30 cellular contexts compared by ENCODE assay signal in genomic region chr9:70170151-70170795, GRCh38.
DNase-seq lines count a peak whose midpoint lies in the region; ATAC-seq, FAIRE-seq and TF ChIP-seq lines count a peak whose summit lies in the region.
"Had no signal": no experiment of that assay in that cellular context is flagged by ENCODE, and none has a peak within 500 bp of the region (broad histone marks: within the 10 kb centered on the region; RNA-seq: fewer than 3 reads in every experiment).

No MANE protein-coding gene starts in this region.

- no peak overlapping the region for H3K4me3 Mint-ChIP-seq in CD8-positive, alpha-beta T cell
- no peak overlapping the region for H3K4me3 Mint-ChIP-seq in activated CD4-positive, alpha-beta T cell treated with anti-CD3 and anti-CD28 coated beads for 36 hours
- H3K4me3 Mint-ChIP-seq: CD4-positive, alpha-beta T cell; H9 had no signal

- H3K27me3 Mint-ChIP-seq in CD8-positive, alpha-beta T cell (ENCODE audit: low read depth), result no peaks in the 10 kb centered on the region
- H3K27me3 Mint-ChIP-seq in activated CD4-positive, alpha-beta T cell treated with anti-CD3 and anti-CD28 coated beads for 36 hours, result no peaks in the 10 kb centered on the region
- H3K27me3 Mint-ChIP-seq: CD4-positive, alpha-beta T cell had no signal

- no peaks in the 10 kb centered on the region for H3K79me1 ChIP-seq in IMR-90 (ENCODE audit: low read depth in 1 of 2, low read length in 2 of 2)

- in situ Hi-C loops in G401 (cut with HindIII; ENCODE audit: low sequenced_read_pairs) (no loop called here), IMR-90 (cut with MboI; ENCODE audit: low sequenced_read_pairs) (no loop called here)

- H4K8ac ChIP-seq in IMR-90 (ENCODE audit: low read depth in 2 of 2, low read length in 2 of 2), result no peak overlapping the region

- no peak overlapping the region for H3K27ac Mint-ChIP-seq in CD8-positive, alpha-beta T cell
- no peak overlapping the region for H3K27ac Mint-ChIP-seq in activated CD4-positive, alpha-beta T cell treated with anti-CD3 and anti-CD28 coated beads for 36 hours
- H3K27ac Mint-ChIP-seq: CD4-positive, alpha-beta T cell had no signal

- no peak overlapping the region for H3K23ac ChIP-seq in IMR-90 (ENCODE audit: low read depth, low read length)

- H3K9ac ChIP-seq in IMR-90 (ENCODE audit: low read depth, low read length), result no peak overlapping the region
- H3K9ac ChIP-seq: BLaER1 treated with 17β-estradiol and CSF1 and Interleukin-3, amounts not matched to agents 10 nM and 100 nM had no signal

- no peak overlapping the region for H4K5ac ChIP-seq in IMR-90 (ENCODE audit: low read depth, low read length)

- no peak overlapping the region for H2BK5ac ChIP-seq in IMR-90 (ENCODE audit: low read depth, low read length, poor library complexity, severe bottlenecking)

- H3K18ac ChIP-seq in IMR-90 (ENCODE audit: low read depth, low read length), result no peak overlapping the region

- H4K20me1 ChIP-seq in IMR-90 (ENCODE audit: insufficient read depth, low read length), result no peaks in the 10 kb centered on the region
- H4K20me1 ChIP-seq: BLaER1 treated with 17β-estradiol and CSF1 and Interleukin-3, amounts not matched to agents 10 nM and 100 nM had no signal

- POLR2A ChIA-PET in IMR-90 (lab: Charles Lee; ENCODE audit: unreplicated experiment), result no interaction called here
- POLR2A ChIA-PET in CD8-positive, alpha-beta T cell (lab: Charles Lee), result no interaction called here
- POLR2A ChIA-PET in activated CD4-positive, alpha-beta T cell treated with anti-CD3 and anti-CD28 coated beads for 36 hours (lab: Charles Lee), result no interaction called here

- no peak overlapping the region for H3K56ac ChIP-seq in IMR-90 (ENCODE audit: extremely low read depth, insufficient read depth, low read length)

- peak overlapping the region; percentile 40 for H2AFZ ChIP-seq in IMR-90 (replicated peaks; ENCODE audit: low read length, poor library complexity)

- H3K14ac ChIP-seq in IMR-90 (replicated peaks; ENCODE audit: low read depth, low read length), result no peak overlapping the region

- DNase-seq in G401 (ENCODE audit: low spot score), result peak; percentile 36
- DNase-seq in IMR-90, result no peak
- DNase-seq in bronchial epithelial cell (ENCODE audit: low read depth), result peak; percentile 10
- peak; percentile 56 for DNase-seq in middle frontal gyrus (ENCODE audit: extremely low spot score, low spot score)
- DNase-seq in NCI-H2081 treated with DMSO at 0.1 percent for 48 hours (lab: John Stamatoyannopoulos, UW), result no peak
- DNase-seq in CD8-positive, alpha-beta T cell, result no peak
- no peak for DNase-seq in activated CD4-positive, alpha-beta T cell treated with anti-CD3 and anti-CD28 coated beads for 36 hours
- DNase-seq: AML-193; CD4-positive, alpha-beta T cell; COR-L47; DMS79; EL; GF-D8; H9; Karpas-422; NCI-H1092 treated with DMSO at 0.1 percent for 48 hours; NCI-H1436; NCI-H1930; NCI-H345; NCI-H510A treated with DMSO at 0.1 percent for 48 hours; OCI-M1; SJCRH30; T-helper 2 cell had no signal

- no peaks in the 10 kb centered on the region for H3K36me3 Mint-ChIP-seq in CD8-positive, alpha-beta T cell
- no peaks in the 10 kb centered on the region for H3K36me3 Mint-ChIP-seq in activated CD4-positive, alpha-beta T cell treated with anti-CD3 and anti-CD28 coated beads for 36 hours (ENCODE audit: low read depth)

- no peak for TF ChIP-seq POLR2A in IMR-90 (IDR thresholded peaks at IDR 0.05; ENCODE audit: low read depth, low read length)

- TF ChIP-seq RAD21 in IMR-90 (IDR thresholded peaks at IDR 0.05; ENCODE audit: low read length), result no peak

- H3K4ac ChIP-seq in IMR-90 (ENCODE audit: low read depth, low read length), result no peak overlapping the region

- no peak overlapping the region for H4K91ac ChIP-seq in IMR-90 (ENCODE audit: insufficient read depth, low read depth, low read length)

- dilution Hi-C loops in IMR-90 (cut with HindIII; ENCODE audit: low sequenced_read_pairs, unreplicated experiment), result no loop called here

- no peaks in the 10 kb centered on the region for H3K9me3 Mint-ChIP-seq in CD8-positive, alpha-beta T cell
- no peaks in the 10 kb centered on the region for H3K9me3 Mint-ChIP-seq in activated CD4-positive, alpha-beta T cell treated with anti-CD3 and anti-CD28 coated beads for 36 hours (ENCODE audit: low read depth)
- H3K9me3 Mint-ChIP-seq: CD4-positive, alpha-beta T cell; H9 had no signal

- H3K9me3 ChIP-seq in IMR-90 (ENCODE audit: control insufficient read depth, insufficient read depth, low read length), result no peaks in the 10 kb centered on the region
- H3K9me3 ChIP-seq in CD8-positive, alpha-beta T cell (ENCODE audit: low read length), result no peaks in the 10 kb centered on the region
- H3K9me3 ChIP-seq: A549; BLaER1 treated with 17β-estradiol and CSF1 and Interleukin-3, amounts not matched to agents 10 nM and 100 nM; SJCRH30 had no signal

- H2AK9ac ChIP-seq in IMR-90 (replicated peaks; ENCODE audit: low read depth, low read length, poor library complexity), result no peak overlapping the region

- H3K4me1 Mint-ChIP-seq in CD8-positive, alpha-beta T cell (ENCODE audit: low read depth), result no peaks in the 10 kb centered on the region
- no peaks in the 10 kb centered on the region for H3K4me1 Mint-ChIP-seq in activated CD4-positive, alpha-beta T cell treated with anti-CD3 and anti-CD28 coated beads for 36 hours

- ATAC-seq in IMR-90 (ENCODE audit: low read depth) (no peak), GM21717 (IDR thresholded peaks at IDR 0.05; ENCODE audit: unreplicated experiment) (no peak)
- ATAC-seq in CD8-positive, alpha-beta T cell, result no peak
- no peak for ATAC-seq in activated CD4-positive, alpha-beta T cell treated with anti-CD3 and anti-CD28 coated beads for 36 hours
- ATAC-seq: A549, SK-N-SH treated with all-trans-retinoic acid at 6 μM for 48 hours had no signal

- TF ChIP-seq CTCF in IMR-90 (conservative IDR thresholded peaks at IDR 0.05; ENCODE audit: low read depth, low read length) (no peak), bronchial epithelial cell (IDR thresholded peaks at IDR 0.05; ENCODE audit: insufficient read depth, low read length, severe bottlenecking) (no peak)
- no peak for TF ChIP-seq CTCF in CD8-positive, alpha-beta T cell (IDR thresholded peaks at IDR 0.05)

- H2BK20ac ChIP-seq in IMR-90 (ENCODE audit: low read depth, low read length), result no peak overlapping the region

- FAIRE-seq in bronchial epithelial cell (lab: Jason Lieb, UNC), result no peak
- FAIRE-seq: A549, GM12892, GM19239, RCC 7860 had no signal

- no peak overlapping the region for H3K4me3 ChIP-seq in IMR-90 (ENCODE audit: insufficient read depth, low read depth, low read length)
- no peak overlapping the region for H3K4me3 ChIP-seq in bronchial epithelial cell (ENCODE audit: low read depth, low read length)
- no peak overlapping the region for H3K4me3 ChIP-seq in CD8-positive, alpha-beta T cell (ENCODE audit: low read depth, low read length)
- H3K4me3 ChIP-seq: A549; BLaER1 treated with 17β-estradiol and CSF1 and Interleukin-3, amounts not matched to agents 10 nM and 100 nM; SJCRH30 had no signal

- CTCF ChIA-PET in IMR-90 (lab: Yijun Ruan, JAX), result no interaction called here
- CTCF ChIA-PET in CD8-positive, alpha-beta T cell (lab: Charles Lee), result no interaction called here
- CTCF ChIA-PET in activated CD4-positive, alpha-beta T cell treated with anti-CD3 and anti-CD28 coated beads for 36 hours (lab: Charles Lee), result no interaction called here

- no peak overlapping the region for H2BK15ac ChIP-seq in IMR-90 (ENCODE audit: low read depth, low read length)

- no peak overlapping the region for H3K27ac ChIP-seq in IMR-90 (ENCODE audit: insufficient read depth, low read length)
- no peak overlapping the region for H3K27ac ChIP-seq in CD8-positive, alpha-beta T cell (ENCODE audit: low read depth, low read length)
- H3K27ac ChIP-seq: A549; BLaER1 treated with 17β-estradiol and CSF1 and Interleukin-3, amounts not matched to agents 10 nM and 100 nM; SJCRH30 had no signal

- H2BK120ac ChIP-seq in IMR-90 (ENCODE audit: low read depth, low read length), result no peak overlapping the region

- no peaks in the 10 kb centered on the region for H3K9me1 ChIP-seq in IMR-90 (ENCODE audit: insufficient read depth, low read length)

- intact Hi-C loops in IMR-90 (cut with micrococcal nuclease), result no loop called here
- intact Hi-C loops in CD8-positive, alpha-beta T cell (cut with DNase I, micrococcal nuclease), result no loop called here
- intact Hi-C loops in activated CD4-positive, alpha-beta T cell treated with anti-CD3 and anti-CD28 coated beads for 36 hours (cut with DNase I, micrococcal nuclease), result no loop called here

- H3K36me3 ChIP-seq in IMR-90 (ENCODE audit: control insufficient read depth, insufficient read depth, low read length) (no peaks in the 10 kb centered on the region), bronchial epithelial cell (ENCODE audit: control insufficient read depth, insufficient read depth, low read length) (no peaks in the 10 kb centered on the region)
- H3K36me3 ChIP-seq in CD8-positive, alpha-beta T cell (ENCODE audit: insufficient read depth, low read length), result no peaks in the 10 kb centered on the region
- H3K36me3 ChIP-seq: BLaER1 treated with 17β-estradiol and CSF1 and Interleukin-3, amounts not matched to agents 10 nM and 100 nM; SJCRH30 had no signal

- WGBS in IMR-90 (ENCODE audit: extremely low coverage in 2 of 2, insufficient read length in 1 of 2), 2 experiments, result 80% methylated on average over 2 of the region's 7 CpGs; no CpG with 5 or more reads in 1 of the 2 experiments

- H3K27me3 ChIP-seq in IMR-90 (ENCODE audit: control insufficient read depth, insufficient read depth, low read length) (no peaks in the 10 kb centered on the region), bronchial epithelial cell (ENCODE audit: control insufficient read depth, insufficient read depth, low read length) (no peaks in the 10 kb centered on the region)
- no peaks in the 10 kb centered on the region for H3K27me3 ChIP-seq in CD8-positive, alpha-beta T cell (ENCODE audit: insufficient read depth, low read length)
- H3K27me3 ChIP-seq: BLaER1 treated with 17β-estradiol and CSF1 and Interleukin-3, amounts not matched to agents 10 nM and 100 nM; SJCRH30 had no signal

- H2AK5ac ChIP-seq in IMR-90 (ENCODE audit: low read depth, low read length), result no peak overlapping the region

- no TSS peak for BruUV-seq in IMR-90 (replicated peaks; lab: Mats Ljungman, UMichigan)

- H3K4me1 ChIP-seq in IMR-90 (ENCODE audit: control insufficient read depth, insufficient read depth, low read length), result peaks cover 1% of the 10 kb centered on the region
- no peaks in the 10 kb centered on the region for H3K4me1 ChIP-seq in CD8-positive, alpha-beta T cell (ENCODE audit: insufficient read depth, low read length)
- H3K4me1 ChIP-seq: A549; BLaER1 treated with 17β-estradiol and CSF1 and Interleukin-3, amounts not matched to agents 10 nM and 100 nM; SJCRH30 had no signal

- no peak overlapping the region for H3K4me2 ChIP-seq in IMR-90 (ENCODE audit: low read depth, low read length)
- H3K4me2 ChIP-seq: A549; BLaER1 treated with 17β-estradiol and CSF1 and Interleukin-3, amounts not matched to agents 10 nM and 100 nM had no signal

Comparison
In these comparisons a context has a peak if more than half of its experiments do, and no peak if none do; other contexts are left out.
1. DNase-seq: peak in G401 (single experiment), bronchial epithelial cell (single experiment) and middle frontal gyrus (single experiment); none in IMR-90 (single experiment), NCI-H2081 treated with DMSO at 0.1 percent for 48 hours (single experiment), CD8-positive, alpha-beta T cell (0 of 7) and activated CD4-positive, alpha-beta T cell treated with anti-CD3 and anti-CD28 coated beads for 36 hours (single experiment).